17 cellular contexts compared by ENCODE assay signal in genomic region chr1:239547987-239548386, GRCh38.
A peak's percentile ranks its signal among the peaks of the same experiment; 100 is the strongest.
DNase-seq lines count a peak whose midpoint lies in the region; ATAC-seq, FAIRE-seq and TF ChIP-seq lines count a peak whose summit lies in the region.
"Had no signal": no experiment of that assay in that cellular context is flagged by ENCODE, and none has a peak within 500 bp of the region (broad histone marks: within the 10 kb centered on the region; RNA-seq: fewer than 3 reads in every experiment).

No MANE protein-coding gene starts in this region.

- H3K27ac Mint-ChIP-seq in astrocyte (ENCODE audit: unreplicated experiment), result no peak overlapping the region
- H3K27ac Mint-ChIP-seq: activated T-helper 1 cell treated with anti-CD3 and anti-CD28 coated beads, Interleukin-12 subunit alpha, Interleukin-12 subunit beta, Interleukin-2, Interleukin-4 antibody, amounts not matched to agents 30 ng/mL and 10 ng/mL and 1 ng/mL, durations not matched to agents 14 hours and 24 hours and 36 hours had no signal

- H2AFZ ChIP-seq in astrocyte (ENCODE audit: low read depth, low read length), result no peak overlapping the region
- H2AFZ ChIP-seq in neuronal stem cell (ENCODE audit: low read length), result no peak overlapping the region

- H3K27ac ChIP-seq in astrocyte (ENCODE audit: low read depth, low read length) (no peak overlapping the region), neuronal stem cell (replicated peaks; ENCODE audit: low read length) (no peak overlapping the region)
- H3K27ac ChIP-seq: skin epidermis had no signal

- H3K4me1 Mint-ChIP-seq in astrocyte (ENCODE audit: low read depth, unreplicated experiment), result no peaks in the 10 kb centered on the region
- H3K4me1 Mint-ChIP-seq: neural crest cell had no signal

- H3K36me3 ChIP-seq in astrocyte (ENCODE audit: insufficient read depth, low read length) (no peaks in the 10 kb centered on the region), neuronal stem cell (replicated peaks in 1 of 2; ENCODE audit: control insufficient read depth in 2 of 2, insufficient read depth in 2 of 2, low read length in 2 of 2) (no peaks in the 10 kb centered on the region)

- H3K4me3 ChIP-seq in astrocyte (ENCODE audit: insufficient read depth, low read depth, low read length), result no peak overlapping the region
- no peak overlapping the region for H3K4me3 ChIP-seq in neuronal stem cell (ENCODE audit: low read length in 2 of 2)
- H3K4me3 ChIP-seq: skin epidermis had no signal

- no peaks in the 10 kb centered on the region for H3K27me3 Mint-ChIP-seq in astrocyte (ENCODE audit: low read depth, unreplicated experiment)

- no peak overlapping the region for H2AK5ac ChIP-seq in neuronal stem cell (ENCODE audit: low read depth, low read length)

- WGBS in neuronal stem cell (ENCODE audit: extremely low coverage in 2 of 2, insufficient read length in 2 of 2, insufficient replicate concordance in 1 of 2), 2 donors, result no CpG with 5 or more reads among the region's 2 CpGs

- no peaks in the 10 kb centered on the region for H3K79me1 ChIP-seq in neuronal stem cell (ENCODE audit: low read depth, low read length)

- no peak overlapping the region for H2BK12ac ChIP-seq in neuronal stem cell (ENCODE audit: low read length)

- no peak overlapping the region for H4K8ac ChIP-seq in neuronal stem cell (ENCODE audit: low read depth, low read length)

- H3K14ac ChIP-seq in neuronal stem cell (ENCODE audit: low read length), result no peak overlapping the region

- no peak for FAIRE-seq in astrocyte (lab: Jason Lieb, UNC)
- FAIRE-seq: endothelial cell of umbilical vein, HepG2, TTC549 had no signal

- DNase-seq in ELR (ENCODE audit: low read depth), result peak; percentile 32
- DNase-seq in HS-27A (ENCODE audit: low read depth), result peak; percentile 15
- DNase-seq in astrocyte (ENCODE audit: low read depth), result peak; percentile 7
- peak; percentile 10 for DNase-seq in non-pigmented ciliary epithelial cell (ENCODE audit: low read depth)
- no peak for DNase-seq in neuronal stem cell (ENCODE audit: low spot score)
- no peak for DNase-seq in NCI-H1694 treated with DMSO at 0.1 percent for 48 hours (lab: John Stamatoyannopoulos, UW)
- DNase-seq: Caco-2, head of caudate nucleus, NCI-H1105, NCI-H524 treated with DMSO at 0.1 percent for 48 hours had no signal

- H3K4me2 ChIP-seq in astrocyte (ENCODE audit: low read length) (peak overlapping the region; percentile 21), neuronal stem cell (ENCODE audit: insufficient read depth, low read length, poor library complexity, severe bottlenecking) (no peak overlapping the region)

- TF ChIP-seq CTCF in astrocyte (IDR thresholded peaks at IDR 0.05; ENCODE audit: insufficient read depth, low read depth, low read length), result no peak

- H3K27me3 ChIP-seq in astrocyte (ENCODE audit: insufficient read depth, low read length), result no peaks in the 10 kb centered on the region
- H3K27me3 ChIP-seq in neuronal stem cell (ENCODE audit: control insufficient read depth in 3 of 3, insufficient read depth in 3 of 3, low read depth in 1 of 3, low read length in 3 of 3), result no peaks in the 10 kb centered on the region

- H3K4ac ChIP-seq in neuronal stem cell (ENCODE audit: low read length), result no peak overlapping the region

- H3K18ac ChIP-seq in neuronal stem cell (ENCODE audit: low read length), result no peak overlapping the region

- H2BK120ac ChIP-seq in neuronal stem cell (ENCODE audit: low read depth, low read length), result no peak overlapping the region

- H3K4me3 Mint-ChIP-seq in astrocyte (ENCODE audit: unreplicated experiment), result no peak overlapping the region
- H3K4me3 Mint-ChIP-seq: activated T-helper 1 cell treated with anti-CD3 and anti-CD28 coated beads, Interleukin-12 subunit alpha, Interleukin-12 subunit beta, Interleukin-2, Interleukin-4 antibody, amounts not matched to agents 30 ng/mL and 10 ng/mL and 1 ng/mL, durations not matched to agents 14 hours and 24 hours and 36 hours; neural crest cell had no signal

- H3K9ac ChIP-seq in astrocyte (ENCODE audit: low read length) (no peak overlapping the region), neuronal stem cell (ENCODE audit: low read depth, low read length, poor library complexity) (no peak overlapping the region)

- ATAC-seq in HG03135 (IDR thresholded peaks at IDR 0.05; ENCODE audit: unreplicated experiment), result no peak
- ATAC-seq: HepG2 had no signal

- H3K9me3 ChIP-seq in astrocyte (ENCODE audit: insufficient read depth, low read depth, low read length) (no peaks in the 10 kb centered on the region), neuronal stem cell (replicated peaks in 1 of 2; ENCODE audit: control insufficient read depth in 2 of 2, insufficient read depth in 1 of 2, low read depth in 1 of 2, low read length in 2 of 2) (no peaks in the 10 kb centered on the region)
- H3K9me3 ChIP-seq: Caco-2 had no signal

- no peak overlapping the region for H4K91ac ChIP-seq in neuronal stem cell (ENCODE audit: low read depth, low read length, poor library complexity)

- no peak overlapping the region for H2BK5ac ChIP-seq in neuronal stem cell (ENCODE audit: low read length)

- H3K36me3 Mint-ChIP-seq in astrocyte (ENCODE audit: low read depth, unreplicated experiment), result no peaks in the 10 kb centered on the region

- peaks cover 2% of the 10 kb centered on the region for H3K9me3 Mint-ChIP-seq in astrocyte (ENCODE audit: unreplicated experiment)
- H3K9me3 Mint-ChIP-seq: neural crest cell had no signal

- H3K79me2 ChIP-seq in astrocyte (ENCODE audit: insufficient read depth, low read length), result no peaks in the 10 kb centered on the region

- H3K23ac ChIP-seq in neuronal stem cell (ENCODE audit: low read depth, low read length, poor library complexity), result no peak overlapping the region

- H4K20me1 ChIP-seq in astrocyte (ENCODE audit: insufficient read depth, low read length), result no peaks in the 10 kb centered on the region

- H3K4me1 ChIP-seq in astrocyte (ENCODE audit: insufficient read depth, low read length) (no peaks in the 10 kb centered on the region), neuronal stem cell (ENCODE audit: control insufficient read depth in 2 of 2, insufficient read depth in 1 of 2, low read depth in 1 of 2, low read length in 2 of 2) (no peaks in the 10 kb centered on the region)
- H3K4me1 ChIP-seq: Caco-2 had no signal

- no peak overlapping the region for H2BK15ac ChIP-seq in neuronal stem cell (ENCODE audit: low read length)

Comparison
In these comparisons a context has a peak if more than half of its experiments do, and no peak if none do; other contexts are left out.
1. DNase-seq: peak in ELR (single experiment), HS-27A (single experiment), astrocyte (single experiment) and non-pigmented ciliary epithelial cell (single experiment); none in neuronal stem cell (single experiment) and NCI-H1694 treated with DMSO at 0.1 percent for 48 hours (single experiment).